ENCODE assay signal across 8 cellular contexts in genomic region chr1:44786841-44787426, GRCh38. TPM values are rescaled to one million over a fixed set of nuclear protein-coding genes. Genes with fewer than 3 reads are reported as not detected.
DNase-seq lines count a peak whose midpoint lies in the region; ATAC-seq and TF ChIP-seq lines count a peak whose summit lies in the region.

No MANE protein-coding gene starts in this region.

- ATAC-seq in stimulated activated naive CD8-positive, alpha-beta T cell treated with anti-CD3 and anti-CD28 coated beads, Interleukin-15, Interleukin-2, amounts not matched to agents 100 U/mL and 50 U/mL, for 24 hours, result no peak
- ATAC-seq in HG02610 (IDR thresholded peaks at IDR 0.05; ENCODE audit: unreplicated experiment) (no peak), GM18907 (IDR thresholded peaks at IDR 0.05; ENCODE audit: unreplicated experiment) (no peak)

- H3K9ac ChIP-seq in mammary epithelial cell (ENCODE audit: insufficient read depth, low read length), result no peak overlapping the region

- peak overlapping the region; percentile 75 for H3K27ac Mint-ChIP-seq in stimulated activated naive CD8-positive, alpha-beta T cell treated with anti-CD3 and anti-CD28 coated beads, Interleukin-15, Interleukin-2, amounts not matched to agents 100 ng/mL and 50 ng/mL, for 24 hours
- H3K27ac Mint-ChIP-seq in neural crest cell (ENCODE audit: unreplicated experiment), result no peak overlapping the region

- no peaks in the 10 kb centered on the region for H3K9me3 Mint-ChIP-seq in stimulated activated naive CD8-positive, alpha-beta T cell treated with anti-CD3 and anti-CD28 coated beads, Interleukin-15, Interleukin-2, amounts not matched to agents 100 ng/mL and 50 ng/mL, for 24 hours
- H3K9me3 Mint-ChIP-seq in neural crest cell, result no peaks in the 10 kb centered on the region

- peaks cover 3% of the 10 kb centered on the region for H3K36me3 Mint-ChIP-seq in stimulated activated naive CD8-positive, alpha-beta T cell treated with anti-CD3 and anti-CD28 coated beads, Interleukin-15, Interleukin-2, amounts not matched to agents 100 ng/mL and 50 ng/mL, for 24 hours (ENCODE audit: low read depth)
- H3K36me3 Mint-ChIP-seq in neural crest cell (ENCODE audit: low read depth), result no peaks in the 10 kb centered on the region

- H3K4me1 Mint-ChIP-seq in stimulated activated naive CD8-positive, alpha-beta T cell treated with anti-CD3 and anti-CD28 coated beads, Interleukin-15, Interleukin-2, amounts not matched to agents 100 ng/mL and 50 ng/mL, for 24 hours (ENCODE audit: low read depth), result peaks cover 31% of the 10 kb centered on the region
- peaks cover 26% of the 10 kb centered on the region for H3K4me1 Mint-ChIP-seq in neural crest cell

- CTCF ChIA-PET in mammary epithelial cell (lab: Charles Lee; ENCODE audit: low non-redundant PET), result no interaction called here

- no peak overlapping the region for H3K4me2 ChIP-seq in mammary epithelial cell (ENCODE audit: insufficient read depth, low read depth, low read length)

- no peak for DNase-seq in stimulated activated naive CD8-positive, alpha-beta T cell treated with anti-CD3 and anti-CD28 coated beads, Interleukin-15, Interleukin-2, amounts not matched to agents 100 U/mL and 50 U/mL, for 24 hours
- no peak for DNase-seq in mammary epithelial cell
- DNase-seq in neural crest cell (ENCODE audit: low read depth, low spot score), result no peak
- no peak for DNase-seq in NCI-H1694 (lab: John Stamatoyannopoulos, UW)
- no peak for DNase-seq in GM13977 (ENCODE audit: low spot score)

- H3K27me3 Mint-ChIP-seq in stimulated activated naive CD8-positive, alpha-beta T cell treated with anti-CD3 and anti-CD28 coated beads, Interleukin-15, Interleukin-2, amounts not matched to agents 100 ng/mL and 50 ng/mL, for 24 hours, result no peaks in the 10 kb centered on the region
- peaks cover 10% of the 10 kb centered on the region for H3K27me3 Mint-ChIP-seq in neural crest cell (ENCODE audit: low read depth)

- H3K79me2 ChIP-seq in mammary epithelial cell (ENCODE audit: insufficient read depth, low read length), result no peaks in the 10 kb centered on the region

- no peak overlapping the region for H3K4me3 ChIP-seq in mammary epithelial cell (replicated peaks in 1 of 3; ENCODE audit: insufficient read depth in 1 of 3, low read depth in 2 of 3, low read length in 3 of 3)

- no peaks in the 10 kb centered on the region for H3K27me3 ChIP-seq in mammary epithelial cell (ENCODE audit: insufficient read depth, low read length)

- H4K20me1 ChIP-seq in mammary epithelial cell (ENCODE audit: insufficient read depth, low read length), result no peaks in the 10 kb centered on the region

- TF ChIP-seq CTCF in mammary epithelial cell (conservative IDR thresholded peaks at IDR 0.05 in 1 of 2, IDR thresholded peaks at IDR 0.05 in 1 of 2; ENCODE audit: extremely low read depth in 1 of 2, insufficient read depth in 1 of 2, low read depth in 1 of 2, low read length in 2 of 2) (no peak), neural crest cell (conservative IDR thresholded peaks at IDR 0.05) (no peak), GM13977 (IDR thresholded peaks at IDR 0.05; ENCODE audit: extremely low read depth, insufficient read depth, missing control alignments) (no peak)

- H3K4me1 ChIP-seq in mammary epithelial cell (ENCODE audit: insufficient read depth, low read length), result peaks cover 26% of the 10 kb centered on the region

- WGBS in mammary epithelial cell (ENCODE audit: low coverage, missing lambda C conversion rate), result 100% methylated on average over 5 of the region's 9 CpGs

- intact Hi-C loops in mammary epithelial cell (cut with micrococcal nuclease), result no loop called here

- H3K27ac ChIP-seq in mammary epithelial cell (ENCODE audit: insufficient read depth, low read depth, low read length), result no peak overlapping the region

- dilution Hi-C loops in mammary epithelial cell (cut with HindIII; ENCODE audit: low sequenced_read_pairs), result no loop called here

- peak overlapping the region; percentile 70 for H3K4me3 Mint-ChIP-seq in stimulated activated naive CD8-positive, alpha-beta T cell treated with anti-CD3 and anti-CD28 coated beads, Interleukin-15, Interleukin-2, amounts not matched to agents 100 ng/mL and 50 ng/mL, for 24 hours
- H3K4me3 Mint-ChIP-seq in neural crest cell, result peak overlapping the region; percentile 55

- peak overlapping the region; percentile 93 for H2AFZ ChIP-seq in mammary epithelial cell (ENCODE audit: low read depth, low read length)

- in situ Hi-C loops in mammary epithelial cell (cut with MboI; ENCODE audit: low sequenced_read_pairs in 2 of 2), result loop anchor here in 1 of 2 donors (25.0 kb wide), 1 partner anchor 700 kb away; the partner anchor contains the start of gene TESK2
- in situ Hi-C loops in GM13977 (cut with MboI; ENCODE audit: low pct_unique_long_range_greater_than_20kb, low sequenced_read_pairs, unreplicated experiment), result no loop called here

- BruUV-seq in mammary epithelial cell (replicated peaks; lab: Mats Ljungman, UMichigan), result no TSS peak

- H3K9me3 ChIP-seq in mammary epithelial cell (replicated peaks; ENCODE audit: insufficient read depth, low read length), result no peaks in the 10 kb centered on the region

- no peaks in the 10 kb centered on the region for H3K36me3 ChIP-seq in mammary epithelial cell (ENCODE audit: insufficient read depth, low read length)

RNA-seq across cellular contexts. Expression of gene BEST4, which starts 1.0 kb away (rescaled TPM):
- total RNA-seq in mammary epithelial cell (under 1 TPM; 0.33 to 0.52 TPM), neural crest cell (0.14 and 0.23 TPM in 2 replicates)
- 0.39 TPM for polyA plus RNA-seq in mammary epithelial cell
- not detected for polyA minus RNA-seq in mammary epithelial cell

RNA-seq across cellular contexts. Expression of gene RPS8, which starts 11.6 kb away (rescaled TPM):
- total RNA-seq in mammary epithelial cell (1,000 to 10,000 TPM; 1,053 to 1,537 TPM), neural crest cell (2,216 and 2,317 TPM in 2 replicates)
- polyA plus RNA-seq in mammary epithelial cell, result 2,133 TPM
- 614 TPM for polyA minus RNA-seq in mammary epithelial cell

RNA-seq across cellular contexts. Expression of gene PLK3, which starts 13.2 kb away (rescaled TPM):
- total RNA-seq in mammary epithelial cell (100 to 1,000 TPM in 1 of 2 donors, 10 to 100 TPM in 1; 53.5 to 101 TPM), neural crest cell (15.3 and 15.7 TPM in 2 replicates)
- 54.6 TPM for polyA plus RNA-seq in mammary epithelial cell
- 73.4 TPM for polyA minus RNA-seq in mammary epithelial cell

RNA-seq across cellular contexts. Expression of gene DYNLT4, which starts 20.2 kb away (rescaled TPM):
- total RNA-seq in mammary epithelial cell (not detected), neural crest cell (not detected in 2 replicates)
- polyA plus RNA-seq in mammary epithelial cell, result not detected
- not detected for polyA minus RNA-seq in mammary epithelial cell

RNA-seq across cellular contexts. Expression of gene BTBD19, which starts 21.4 kb away (rescaled TPM):
- total RNA-seq in mammary epithelial cell (10 to 100 TPM in 1 of 2 donors, 1 to 10 TPM in 1; 2.3 to 27.3 TPM), neural crest cell (5.5 and 6.5 TPM in 2 replicates)
- polyA plus RNA-seq in mammary epithelial cell, result 4.6 TPM
- 22.7 TPM for polyA minus RNA-seq in mammary epithelial cell
